In the genomic region with DNA sequence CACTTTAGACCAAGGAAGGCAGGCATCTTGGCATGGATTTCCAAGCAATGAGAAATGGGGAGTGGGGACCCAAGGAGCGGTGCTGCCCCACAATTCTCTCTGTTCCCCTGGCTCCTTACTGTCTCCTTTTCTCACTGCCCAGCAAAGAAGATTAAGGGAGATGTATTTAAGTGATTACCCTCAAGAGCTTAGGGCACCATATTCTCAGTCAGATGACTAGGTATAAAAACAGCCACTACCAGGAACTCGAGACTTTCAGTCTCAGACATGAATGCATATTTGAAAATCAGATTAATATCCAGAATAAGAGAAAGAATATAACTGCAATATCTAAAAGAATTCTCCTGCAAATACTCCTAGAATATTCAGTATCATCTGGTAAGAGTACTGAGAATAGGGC, we compare ENCODE assay signal across 11 cellular contexts. TPM values are rescaled to one million over a fixed set of nuclear protein-coding genes. Genes with fewer than 3 reads are reported as not detected.
DNase-seq lines count a peak whose midpoint lies in the region; ATAC-seq and TF ChIP-seq lines count a peak whose summit lies in the region.
"Had no signal": no experiment of that assay in that cellular context is flagged by ENCODE, and none has a peak within 500 bp of the region (broad histone marks: within the 10 kb centered on the region; RNA-seq: fewer than 3 reads in every experiment).

A gene (minus strand): TSS at position 101 of the 400 bp plus-strand sequence. CDS start 75 bp downstream, at position 26.

- H4K5ac ChIP-seq in H9 (ENCODE audit: insufficient read length, low read depth, low read length) = no peak within 1 kb of the TSS

- no peak within 1 kb of the TSS for H3T11ph ChIP-seq in H9 (ENCODE audit: low read length)

- H3K27ac Mint-ChIP-seq in H9 = no peak within 1 kb of the TSS
- H3K27ac Mint-ChIP-seq in activated naive CD8-positive, alpha-beta T cell treated with anti-CD3 and anti-CD28 coated beads, Interleukin-2, amount 10 ng/mL, durations not matched to agents 7 days and 5 days = no peak within 1 kb of the TSS

- no peaks in the 10 kb centered on the region for H3K79me2 ChIP-seq in H9 (ENCODE audit: insufficient read depth, low read length)

- H3K9me3 Mint-ChIP-seq in H9 = no peaks in the 10 kb centered on the region
- H3K9me3 Mint-ChIP-seq in activated naive CD8-positive, alpha-beta T cell treated with anti-CD3 and anti-CD28 coated beads, Interleukin-2, amount 10 ng/mL, durations not matched to agents 7 days and 5 days = no peaks in the 10 kb centered on the region

- H3K27ac ChIP-seq in H9 (ENCODE audit: insufficient read length, low read depth, low read length) (no peak within 1 kb of the TSS), right atrium auricular region (peak within 1 kb of the TSS in 1 of 2 donors; percentile 21)

- no peak within 1 kb of the TSS for H4K91ac ChIP-seq in H9 (ENCODE audit: insufficient read length, low read depth, low read length)

- H3K4ac ChIP-seq in H9 (ENCODE audit: low read depth, low read length) = no peak within 1 kb of the TSS

- H2BK20ac ChIP-seq in H9 (ENCODE audit: low read depth, low read length, poor library complexity, severe bottlenecking) = no peak within 1 kb of the TSS

- no peak within 1 kb of the TSS for H2AFZ ChIP-seq in H9 (ENCODE audit: low read length)

- no peaks in the 10 kb centered on the region for H4K20me1 ChIP-seq in H9 (ENCODE audit: control insufficient read depth, insufficient read depth, insufficient read length)

- no peaks in the 10 kb centered on the region for H3K36me3 Mint-ChIP-seq in H9 (ENCODE audit: insufficient read depth in 1 of 3, low read depth in 3 of 3)
- H3K36me3 Mint-ChIP-seq in activated naive CD8-positive, alpha-beta T cell treated with anti-CD3 and anti-CD28 coated beads, Interleukin-2, amount 10 ng/mL, durations not matched to agents 7 days and 5 days = no peaks in the 10 kb centered on the region

- H2BK15ac ChIP-seq in H9 (ENCODE audit: low read depth, low read length) = no peak within 1 kb of the TSS

- no peak within 1 kb of the TSS for H3K14ac ChIP-seq in H9 (ENCODE audit: insufficient read depth, low read length)

- H3K4me3 Mint-ChIP-seq in H9 = no peak within 1 kb of the TSS
- no peak within 1 kb of the TSS for H3K4me3 Mint-ChIP-seq in activated naive CD8-positive, alpha-beta T cell treated with anti-CD3 and anti-CD28 coated beads, Interleukin-2, amount 10 ng/mL, durations not matched to agents 7 days and 5 days

- DNase-seq in H9 = no peak
- DNase-seq in activated naive CD8-positive, alpha-beta T cell treated with anti-CD3 and anti-CD28 coated beads, Interleukin-2, amount 10 ng/mL, durations not matched to agents 7 days and 5 days = no peak
- no peak for DNase-seq in right atrium auricular region (ENCODE audit: low spot score)
- no peak for DNase-seq in renal cortical epithelial cell (ENCODE audit: low read depth)
- DNase-seq in erythroblast (lab: John Stamatoyannopoulos, UW) = no peak
- DNase-seq in BE2C = no peak
- DNase-seq in NCI-H1048 (lab: John Stamatoyannopoulos, UW) = no peak
- DNase-seq in NCI-H1436 (lab: John Stamatoyannopoulos, UW) = no peak
- DNase-seq: activated naive CD4-positive, alpha-beta T cell treated with Interleukin-2 at 50 U/mL for 16 hours; DMS79 treated with DMSO at 0.1 percent for 48 hours; NCI-H1105 had no signal

- H3K4me1 Mint-ChIP-seq in H9 = peaks cover 10 to 19% of the 10 kb centered on the region in 2 experiments
- H3K4me1 Mint-ChIP-seq in activated naive CD8-positive, alpha-beta T cell treated with anti-CD3 and anti-CD28 coated beads, Interleukin-2, amount 10 ng/mL, durations not matched to agents 7 days and 5 days = peaks cover 14% of the 10 kb centered on the region

- no peaks in the 10 kb centered on the region for H3K23me2 ChIP-seq in H9 (ENCODE audit: insufficient read length, low read depth, low read length, poor library complexity, severe bottlenecking)

- no peak within 1 kb of the TSS for H3K4me2 ChIP-seq in H9 (ENCODE audit: insufficient read depth, insufficient read length, low read length)

- no peaks in the 10 kb centered on the region for H3K27me3 ChIP-seq in H9 (ENCODE audit: insufficient read depth, low read length)
- no peaks in the 10 kb centered on the region for H3K27me3 ChIP-seq in right atrium auricular region
- H3K27me3 ChIP-seq in BE2C = no peaks in the 10 kb centered on the region

- H3K4me1 ChIP-seq in H9 (ENCODE audit: insufficient read depth, low read length) (peaks cover 6% of the 10 kb centered on the region), right atrium auricular region (peaks cover 0 to 67% of the 10 kb centered on the region in 2 donors), BE2C (peaks cover 10% of the 10 kb centered on the region)

- no peak for ATAC-seq in activated naive CD8-positive, alpha-beta T cell treated with anti-CD3 and anti-CD28 coated beads, Interleukin-2, amount 10 ng/mL, durations not matched to agents 7 days and 5 days (ENCODE audit: low read depth)

- H3K4me3 ChIP-seq in right atrium auricular region = no peak within 1 kb of the TSS
- no peak within 1 kb of the TSS for H3K4me3 ChIP-seq in BE2C (ENCODE audit: low read depth, low read length)

- POLR2A ChIA-PET in activated naive CD8-positive, alpha-beta T cell treated with anti-CD3 and anti-CD28 coated beads, Interleukin-2, amount 10 ng/mL, durations not matched to agents 7 days and 5 days (lab: Charles Lee) = no interaction called here

- H2BK12ac ChIP-seq in H9 (ENCODE audit: insufficient read length, low read depth, low read length) = no peak within 1 kb of the TSS

- no peaks in the 10 kb centered on the region for H3K36me3 ChIP-seq in right atrium auricular region
- no peaks in the 10 kb centered on the region for H3K36me3 ChIP-seq in BE2C

- no peaks in the 10 kb centered on the region for H3K27me3 Mint-ChIP-seq in H9 (ENCODE audit: low read depth)
- H3K27me3 Mint-ChIP-seq in activated naive CD8-positive, alpha-beta T cell treated with anti-CD3 and anti-CD28 coated beads, Interleukin-2, amount 10 ng/mL, durations not matched to agents 7 days and 5 days = peaks cover 17% of the 10 kb centered on the region

- H2BK5ac ChIP-seq in H9 (ENCODE audit: insufficient read length, low read length) = no peak within 1 kb of the TSS

- H3K9me3 ChIP-seq in H9 (ENCODE audit: control insufficient read depth, low read depth, low read length) (no peaks in the 10 kb centered on the region), right atrium auricular region (no peaks in the 10 kb centered on the region), BE2C (no peaks in the 10 kb centered on the region)

- H3K9ac ChIP-seq in H9 (ENCODE audit: extremely low read depth, insufficient read length, low read length) = no peak within 1 kb of the TSS

- no peak within 1 kb of the TSS for H3K56ac ChIP-seq in H9 (ENCODE audit: insufficient read length, low read depth, low read length)

- TF ChIP-seq CTCF in H9 (conservative IDR thresholded peaks at IDR 0.05) (no peak), right atrium auricular region (IDR thresholded peaks at IDR 0.05) (no peak), BE2C (IDR thresholded peaks at IDR 0.05; ENCODE audit: low read depth, low read length) (no peak)

- WGBS in H9 (ENCODE audit: extremely low coverage, insufficient read length, low lambda C conversion rate) = no CpG with 5 or more reads among the region's 2 CpGs

- H2AK5ac ChIP-seq in H9 (ENCODE audit: insufficient read length, low read length) = no peak within 1 kb of the TSS

- H4K8ac ChIP-seq in H9 (replicated peaks; ENCODE audit: insufficient read length, low read depth, low read length) = no peak within 1 kb of the TSS

- H3K23ac ChIP-seq in H9 (ENCODE audit: insufficient read length, low read depth, low read length) = no peak within 1 kb of the TSS

- TF ChIP-seq POLR2A in erythroblast (IDR thresholded peaks at IDR 0.05; ENCODE audit: low read length) = no peak

- H2BK120ac ChIP-seq in H9 (ENCODE audit: low read depth, low read length, poor library complexity, severe bottlenecking) = no peak within 1 kb of the TSS

- H3K79me1 ChIP-seq in H9 (ENCODE audit: insufficient read depth, low read depth, low read length, poor library complexity, severe bottlenecking) = no peaks in the 10 kb centered on the region

- H3K18ac ChIP-seq in H9 (ENCODE audit: insufficient read length, low read depth, low read length) = no peak within 1 kb of the TSS

RNA-seq across cellular contexts. Expression of the gene that starts here (rescaled TPM):
- total RNA-seq in H9 (2021) (31.8 and 32.1 TPM in 2 replicates), right atrium auricular region (100 to 1,000 TPM; 359 to 404 TPM), renal cortical epithelial cell (31.1 and 77.4 TPM in 2 replicates)
- total RNA-seq in activated naive CD8-positive, alpha-beta T cell treated with anti-CD3 and anti-CD28 coated beads, Interleukin-2, amount 10 ng/mL, durations not matched to agents 7 days and 5 days = 100 to 1,000 TPM; 137 to 149 TPM
- polyA plus RNA-seq in BE2C (2012; ENCODE audit: insufficient read depth, insufficient read length, low read depth) = 44.0 TPM
